In the genomic region with DNA sequence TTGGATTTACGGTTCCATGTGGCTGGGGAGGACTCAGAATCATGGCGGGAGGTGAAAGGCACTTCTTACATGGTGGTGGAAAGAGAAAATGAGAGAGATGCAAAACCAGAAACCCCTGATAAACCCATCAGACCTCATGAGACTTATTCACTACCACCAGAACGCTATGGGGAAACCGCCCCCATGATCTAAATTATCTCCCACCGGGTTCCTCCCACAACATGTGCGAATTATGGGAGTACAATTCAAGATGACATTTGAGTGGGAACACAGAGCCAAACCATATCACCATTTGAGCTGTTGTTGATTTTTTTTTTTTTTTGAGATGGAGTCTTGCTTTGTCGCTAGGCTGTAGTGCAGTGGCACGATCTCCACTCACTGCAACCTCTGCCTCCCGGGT, we compare ENCODE assay signal across 10 cellular contexts. TPM values are rescaled to one million over a fixed set of nuclear protein-coding genes. Genes with fewer than 3 reads are reported as not detected.
"Had no signal": no experiment of that assay in that cellular context is flagged by ENCODE, and none has a peak within 500 bp of the region (broad histone marks: within the 10 kb centered on the region; RNA-seq: fewer than 3 reads in every experiment).

No MANE protein-coding gene starts in this region.

- H3K9ac ChIP-seq: GM23248, KMS-11 had no signal

- ATAC-seq: HCT116 had no signal

- H3K9me3 ChIP-seq: HAP-1 had no signal

- H3K4me3 ChIP-seq: GM23248, HAP-1 had no signal

- H3K4me2 ChIP-seq: KMS-11 had no signal

- H3K27ac ChIP-seq: GM23248, HL-60, KMS-11 had no signal

- DNase-seq: GM23248, GOT3, H7, HFFc6, KBM-7 had no signal

- H2AFZ ChIP-seq: GM23248 had no signal

RNA-seq across cellular contexts. Expression of gene DAB2IP, which starts 16.5 kb away (rescaled TPM):
- polyA plus RNA-seq: IgD-negative memory B cell had no signal
